Comparison of ENCODE assay signal across 24 cellular contexts in the genomic region with DNA sequence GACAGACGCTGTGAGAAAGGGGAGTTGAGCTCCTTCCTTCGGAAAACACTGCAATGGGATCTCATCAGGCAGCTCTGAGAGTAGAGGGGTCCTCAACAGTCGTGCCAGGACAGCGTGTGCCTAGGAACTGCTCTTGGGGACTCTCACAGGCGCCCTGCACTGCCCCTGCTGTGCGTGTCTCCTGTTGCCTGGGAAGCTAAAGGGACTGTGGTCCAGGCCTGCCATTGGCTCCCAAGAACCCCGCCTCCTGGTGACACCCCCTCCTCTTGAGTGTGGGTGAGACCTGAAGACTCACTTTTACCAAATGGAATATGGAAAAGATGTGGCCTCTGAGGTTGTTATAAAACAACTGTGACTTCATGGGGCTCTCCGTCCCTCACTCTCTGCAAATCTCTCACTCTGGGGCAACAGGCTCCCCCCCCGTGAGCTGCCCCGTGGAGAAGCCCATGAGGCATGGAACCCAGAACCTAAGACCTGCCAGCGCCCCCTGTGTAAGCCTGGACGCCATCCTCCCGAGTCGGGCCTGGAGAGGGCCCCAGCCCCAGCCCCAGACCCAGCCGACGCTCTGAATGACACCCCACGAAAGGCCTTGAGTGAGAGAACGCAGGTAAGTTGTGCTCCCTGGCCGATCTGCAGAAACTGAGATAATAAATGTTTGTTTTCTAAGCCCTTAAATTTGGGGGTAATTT.
"Had no signal": no experiment of that assay in that cellular context is flagged by ENCODE, and none has a peak within 500 bp of the region (broad histone marks: within the 10 kb centered on the region; RNA-seq: fewer than 3 reads in every experiment).

No MANE protein-coding gene starts in this region.

- DNase-seq: activated CD4-positive, alpha-beta memory T cell treated with anti-CD3 and anti-CD28 coated beads, Interleukin-2, amount 10 ng/mL, durations not matched to agents 7 days and 5 days; activated CD4-positive, alpha-beta T cell treated with anti-CD3 and anti-CD28 coated beads for 4 hours; activated naive CD4-positive, alpha-beta T cell; activated T-cell treated with anti-CD3 and anti-CD28 coated beads, Interleukin-2, amount 50 U/mL, for 24 hours; amniotic stem cell; esophagus squamous epithelium; gastrocnemius medialis; hippocampal formation; left ventricle myocardium superior; mammary epithelial cell; midbrain; natural killer cell; ovary; T-helper 9 cell had no signal

- H3K4me3 Mint-ChIP-seq: activated CD4-positive, alpha-beta memory T cell treated with anti-CD3 and anti-CD28 coated beads, Interleukin-2, amount 10 ng/mL, durations not matched to agents 7 days and 5 days; activated naive CD8-positive, alpha-beta T cell; activated T-cell treated with anti-CD3 and anti-CD28 coated beads, Interleukin-2, amount 50 U/mL, for 24 hours; natural killer cell; stimulated activated memory B cell treated with anti-CD40 and anti-IgM and Interleukin-4, amounts not matched to agents 10 μg/mL and 1 μg/mL and 100 μg/mL, for 72 hours; type B pancreatic cell had no signal

- H3K4me1 Mint-ChIP-seq: activated CD4-positive, alpha-beta memory T cell treated with anti-CD3 and anti-CD28 coated beads, Interleukin-2, amount 10 ng/mL, durations not matched to agents 7 days and 5 days; natural killer cell; stimulated activated memory B cell treated with anti-CD40 and anti-IgM and Interleukin-4, amounts not matched to agents 10 μg/mL and 1 μg/mL and 100 μg/mL, for 72 hours had no signal

- H3K4me1 ChIP-seq: breast epithelium, esophagus squamous epithelium, gastrocnemius medialis, prostate gland, vagina had no signal

- H3K9me3 Mint-ChIP-seq: activated CD4-positive, alpha-beta memory T cell treated with anti-CD3 and anti-CD28 coated beads, Interleukin-2, amount 10 ng/mL, durations not matched to agents 7 days and 5 days; activated T-cell treated with anti-CD3 and anti-CD28 coated beads, Interleukin-2, amount 50 U/mL, for 24 hours; activated T-helper 2 cell treated with anti-CD3 and anti-CD28 coated beads, Interferon-gamma antibody, Interleukin-2, Interleukin-4, amounts not matched to agents 10 μg/mL and 5 μg/mL and 100 μg/mL, durations not matched to agents 14 hours and 24 hours and 36 hours; natural killer cell; stimulated activated memory B cell treated with anti-CD40 and anti-IgM and Interleukin-4, amounts not matched to agents 10 μg/mL and 1 μg/mL and 100 μg/mL, for 72 hours; type B pancreatic cell had no signal

- H3K36me3 Mint-ChIP-seq: activated naive CD8-positive, alpha-beta T cell; natural killer cell; stimulated activated memory B cell treated with anti-CD40 and anti-IgM and Interleukin-4, amounts not matched to agents 10 μg/mL and 1 μg/mL and 100 μg/mL, for 72 hours; type B pancreatic cell had no signal

- H3K27me3 ChIP-seq: breast epithelium, esophagus squamous epithelium, gastrocnemius medialis, ovary, vagina had no signal

- H3K27me3 Mint-ChIP-seq: activated CD4-positive, alpha-beta memory T cell treated with anti-CD3 and anti-CD28 coated beads, Interleukin-2, amount 10 ng/mL, durations not matched to agents 7 days and 5 days; activated naive CD8-positive, alpha-beta T cell; activated T-cell treated with anti-CD3 and anti-CD28 coated beads, Interleukin-2, amount 50 U/mL, for 24 hours; stimulated activated memory B cell treated with anti-CD40 and anti-IgM and Interleukin-4, amounts not matched to agents 10 μg/mL and 1 μg/mL and 100 μg/mL, for 72 hours; type B pancreatic cell had no signal

- H3K27ac Mint-ChIP-seq: activated CD4-positive, alpha-beta memory T cell treated with anti-CD3 and anti-CD28 coated beads, Interleukin-2, amount 10 ng/mL, durations not matched to agents 7 days and 5 days; activated naive CD8-positive, alpha-beta T cell; activated T-cell treated with anti-CD3 and anti-CD28 coated beads, Interleukin-2, amount 50 U/mL, for 24 hours; activated T-helper 2 cell treated with anti-CD3 and anti-CD28 coated beads, Interferon-gamma antibody, Interleukin-2, Interleukin-4, amounts not matched to agents 10 μg/mL and 5 μg/mL and 100 μg/mL, durations not matched to agents 14 hours and 24 hours and 36 hours; natural killer cell; stimulated activated memory B cell treated with anti-CD40 and anti-IgM and Interleukin-4, amounts not matched to agents 10 μg/mL and 1 μg/mL and 100 μg/mL, for 72 hours; type B pancreatic cell had no signal

- FAIRE-seq: islet of Langerhans had no signal

- ATAC-seq: gastrocnemius medialis; left ventricle myocardium superior; natural killer cell; stimulated activated memory B cell treated with anti-CD40 and anti-IgM and Interleukin-4, amounts not matched to agents 10 μg/mL and 1 μg/mL and 100 μg/mL, for 72 hours had no signal

- H3K4me3 ChIP-seq: breast epithelium, coronary artery, esophagus squamous epithelium, gastrocnemius medialis, ovary, prostate gland, thoracic aorta, vagina had no signal

- H3K9me3 ChIP-seq: breast epithelium, esophagus squamous epithelium, gastrocnemius medialis, ovary, prostate gland, thoracic aorta, vagina had no signal

- H3K36me3 ChIP-seq: breast epithelium, esophagus squamous epithelium, gastrocnemius medialis, ovary, prostate gland, thoracic aorta, vagina had no signal

- H3K27ac ChIP-seq: breast epithelium, coronary artery, esophagus squamous epithelium, gastrocnemius medialis, ovary, prostate gland, thoracic aorta, vagina had no signal
